ENCODE assay signal across 10 cellular contexts in genomic region chr18:48715651-48716354, GRCh38.
DNase-seq lines count a peak whose midpoint lies in the region; ATAC-seq and TF ChIP-seq lines count a peak whose summit lies in the region.
"Had no signal": no experiment of that assay in that cellular context is flagged by ENCODE, and none has a peak within 500 bp of the region (broad histone marks: within the 10 kb centered on the region; RNA-seq: fewer than 3 reads in every experiment).

No MANE protein-coding gene starts in this region.

- peak overlapping the region in 3 of 59 donors; percentile 2 to 22 (median 8) for H3K4me3 ChIP-seq in dorsolateral prefrontal cortex
- H3K4me3 ChIP-seq in skin epidermis = no peak overlapping the region
- no peak overlapping the region for H3K4me3 ChIP-seq in breast epithelium
- H3K4me3 ChIP-seq in CD8-positive, alpha-beta memory T cell (ENCODE audit: low read length) = no peak overlapping the region

- no peaks in the 10 kb centered on the region for H3K4me1 ChIP-seq in breast epithelium
- no peaks in the 10 kb centered on the region for H3K4me1 ChIP-seq in CD8-positive, alpha-beta memory T cell (ENCODE audit: insufficient read depth, low read length)

- DNase-seq in dorsolateral prefrontal cortex (peak in 1 of 10 donors; percentile 35), breast epithelium (ENCODE audit: low spot score in 2 of 2) (no peak), NCI-H1048 (lab: John Stamatoyannopoulos, UW) (no peak)
- no peak for DNase-seq in CD8-positive, alpha-beta memory T cell
- no peak for DNase-seq in activated CD8-positive, alpha-beta memory T cell treated with anti-CD3 and anti-CD28 coated beads for 24 hours
- DNase-seq: T-helper 9 cell had no signal

- peak overlapping the region in 1 of 8 donors; percentile 43 for H3K27ac Mint-ChIP-seq in CD8-positive, alpha-beta memory T cell
- H3K27ac Mint-ChIP-seq: IgD-negative memory B cell had no signal

- H3K4me1 Mint-ChIP-seq in CD8-positive, alpha-beta memory T cell = no peaks in the 10 kb centered on the region

- POLR2A ChIA-PET in CD8-positive, alpha-beta memory T cell (lab: Charles Lee) = no interaction called here

- H3K27ac ChIP-seq in dorsolateral prefrontal cortex = peak overlapping the region in 43 of 59 donors; percentile 1 to 75 (median 44)
- H3K27ac ChIP-seq in skin epidermis = peak overlapping the region in 12 of 21 experiments; percentile 13 to 75 (median 36)
- H3K27ac ChIP-seq in breast epithelium = peak overlapping the region in 1 of 2 donors; percentile 19
- no peak overlapping the region for H3K27ac ChIP-seq in CD8-positive, alpha-beta memory T cell (ENCODE audit: low read depth, low read length)

- H3K4me3 Mint-ChIP-seq in CD8-positive, alpha-beta memory T cell = no peak overlapping the region
- H3K4me3 Mint-ChIP-seq: IgD-negative memory B cell had no signal

- H3K9me3 Mint-ChIP-seq in CD8-positive, alpha-beta memory T cell = no peaks in the 10 kb centered on the region
- H3K9me3 Mint-ChIP-seq: IgD-negative memory B cell had no signal

- H3K27me3 ChIP-seq in dorsolateral prefrontal cortex (no peaks in the 10 kb centered on the region), breast epithelium (no peaks in the 10 kb centered on the region)
- H3K27me3 ChIP-seq in CD8-positive, alpha-beta memory T cell (ENCODE audit: insufficient read depth, low read length, poor library complexity, severe bottlenecking) = no peaks in the 10 kb centered on the region

- CTCF ChIA-PET in CD8-positive, alpha-beta memory T cell (lab: Charles Lee) = no interaction called here

- peak; percentile 71 for ATAC-seq in GM19023 (IDR thresholded peaks at IDR 0.05; ENCODE audit: unreplicated experiment)
- peak; percentile 72 for ATAC-seq in HG03460 (IDR thresholded peaks at IDR 0.05; ENCODE audit: unreplicated experiment)

- intact Hi-C loops in dorsolateral prefrontal cortex (cut with DNase I) (no loop called here), breast epithelium (cut with DNase I; ENCODE audit: low total_unique reads) (no loop called here)

- no peaks in the 10 kb centered on the region for H3K9me3 ChIP-seq in breast epithelium
- no peaks in the 10 kb centered on the region for H3K9me3 ChIP-seq in CD8-positive, alpha-beta memory T cell (ENCODE audit: low read length)

- H3K27me3 Mint-ChIP-seq in CD8-positive, alpha-beta memory T cell = peaks cover 0 to 4% of the 10 kb centered on the region in 2 donors
- H3K27me3 Mint-ChIP-seq: IgD-negative memory B cell had no signal

- no peaks in the 10 kb centered on the region for H3K36me3 ChIP-seq in breast epithelium
- no peaks in the 10 kb centered on the region for H3K36me3 ChIP-seq in CD8-positive, alpha-beta memory T cell (ENCODE audit: insufficient read depth, low read length)

- H3K36me3 Mint-ChIP-seq in CD8-positive, alpha-beta memory T cell = peaks cover 0 to 2% (median 0%) of the 10 kb centered on the region in 3 donors
- H3K36me3 Mint-ChIP-seq: IgD-negative memory B cell had no signal

- no peak for TF ChIP-seq CTCF in dorsolateral prefrontal cortex (IDR thresholded peaks at IDR 0.05 in 54 of 56, conservative IDR thresholded peaks at IDR 0.05 in 2 of 56; ENCODE audit: low read depth in 1 of 56, partially characterized antibody in 56 of 56)
- TF ChIP-seq CTCF in breast epithelium (IDR thresholded peaks at IDR 0.05) = no peak

- no peak for TF ChIP-seq POLR2A in breast epithelium (IDR thresholded peaks at IDR 0.05)
